2 cellular contexts compared by ENCODE assay signal in the genomic region with DNA sequence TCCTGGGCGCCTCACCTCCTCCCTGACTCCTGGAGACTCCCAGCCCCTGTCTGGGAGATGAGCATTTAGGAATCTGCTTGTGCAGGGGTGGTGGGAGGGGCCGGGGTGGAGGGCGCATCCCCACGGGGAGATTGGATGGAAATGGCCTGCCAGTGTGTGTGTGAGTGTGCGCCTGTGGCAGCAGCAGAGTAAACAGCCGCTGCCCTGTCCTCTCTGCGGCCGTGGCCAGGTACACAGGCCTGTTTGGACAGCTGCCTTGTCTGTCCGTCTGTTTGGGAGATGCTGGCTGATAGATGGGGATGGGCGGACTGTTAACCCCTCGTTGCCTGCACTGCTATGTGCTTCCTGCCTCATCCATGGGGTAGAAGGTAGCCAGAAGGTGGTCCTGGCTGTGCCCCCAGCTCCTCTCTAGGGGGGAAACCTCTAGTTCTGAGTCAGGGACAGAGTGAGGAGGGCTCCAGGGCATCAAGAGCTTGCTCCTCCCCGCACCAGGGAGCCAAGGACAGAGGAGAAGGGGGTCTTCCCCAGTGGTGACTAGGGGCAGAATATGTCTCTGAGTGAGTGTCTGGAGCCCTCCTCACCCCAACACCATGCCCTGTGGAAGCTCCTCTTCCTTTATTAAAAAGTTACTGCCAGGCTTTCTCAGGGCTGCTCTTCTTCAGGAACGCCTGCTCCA.
TF ChIP-seq lines count a peak whose summit lies in the region.

No MANE protein-coding gene starts in this region.

TF ChIP-seq in WTC11, 78 proteins besides CTCF, POLR2A, EP300 and RAD21 (continued from another document and continues in another):
- TF ChIP-seq AR (CRISPR knock-in tag; IDR thresholded peaks at IDR 0.05) (no peak), ZNF416 (CRISPR knock-in tag; IDR thresholded peaks at IDR 0.05) (no peak), MYBL2 (CRISPR knock-in tag; IDR thresholded peaks at IDR 0.05) (no peak), SP1 (CRISPR knock-in tag; conservative IDR thresholded peaks at IDR 0.05) (no peak), TEAD1 (CRISPR knock-in tag; IDR thresholded peaks at IDR 0.05) (no peak), JUN (CRISPR knock-in tag; IDR thresholded peaks at IDR 0.05) (no peak), RORB (CRISPR knock-in tag; IDR thresholded peaks at IDR 0.05) (no peak), CREM (CRISPR knock-in tag; IDR thresholded peaks at IDR 0.05) (no peak), ATF3 (CRISPR knock-in tag; conservative IDR thresholded peaks at IDR 0.05) (no peak), HMGA2 (CRISPR knock-in tag; IDR thresholded peaks at IDR 0.05) (no peak), PRRX2 (CRISPR knock-in tag; IDR thresholded peaks at IDR 0.05) (no peak), CDX4 (CRISPR knock-in tag; IDR thresholded peaks at IDR 0.05; ENCODE audit: borderline replicate concordance) (no peak)
- TF ChIP-seq, protein P1, sequence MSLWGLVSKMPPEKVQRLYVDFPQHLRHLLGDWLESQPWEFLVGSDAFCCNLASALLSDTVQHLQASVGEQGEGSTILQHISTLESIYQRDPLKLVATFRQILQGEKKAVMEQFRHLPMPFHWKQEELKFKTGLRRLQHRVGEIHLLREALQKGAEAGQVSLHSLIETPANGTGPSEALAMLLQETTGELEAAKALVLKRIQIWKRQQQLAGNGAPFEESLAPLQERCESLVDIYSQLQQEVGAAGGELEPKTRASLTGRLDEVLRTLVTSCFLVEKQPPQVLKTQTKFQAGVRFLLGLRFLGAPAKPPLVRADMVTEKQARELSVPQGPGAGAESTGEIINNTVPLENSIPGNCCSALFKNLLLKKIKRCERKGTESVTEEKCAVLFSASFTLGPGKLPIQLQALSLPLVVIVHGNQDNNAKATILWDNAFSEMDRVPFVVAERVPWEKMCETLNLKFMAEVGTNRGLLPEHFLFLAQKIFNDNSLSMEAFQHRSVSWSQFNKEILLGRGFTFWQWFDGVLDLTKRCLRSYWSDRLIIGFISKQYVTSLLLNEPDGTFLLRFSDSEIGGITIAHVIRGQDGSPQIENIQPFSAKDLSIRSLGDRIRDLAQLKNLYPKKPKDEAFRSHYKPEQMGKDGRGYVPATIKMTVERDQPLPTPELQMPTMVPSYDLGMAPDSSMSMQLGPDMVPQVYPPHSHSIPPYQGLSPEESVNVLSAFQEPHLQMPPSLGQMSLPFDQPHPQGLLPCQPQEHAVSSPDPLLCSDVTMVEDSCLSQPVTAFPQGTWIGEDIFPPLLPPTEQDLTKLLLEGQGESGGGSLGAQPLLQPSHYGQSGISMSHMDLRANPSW (CRISPR knock-in tag; conservative IDR thresholded peaks at IDR 0.05; ENCODE audit: low read depth), result no peak
- TF ChIP-seq, protein P2, sequence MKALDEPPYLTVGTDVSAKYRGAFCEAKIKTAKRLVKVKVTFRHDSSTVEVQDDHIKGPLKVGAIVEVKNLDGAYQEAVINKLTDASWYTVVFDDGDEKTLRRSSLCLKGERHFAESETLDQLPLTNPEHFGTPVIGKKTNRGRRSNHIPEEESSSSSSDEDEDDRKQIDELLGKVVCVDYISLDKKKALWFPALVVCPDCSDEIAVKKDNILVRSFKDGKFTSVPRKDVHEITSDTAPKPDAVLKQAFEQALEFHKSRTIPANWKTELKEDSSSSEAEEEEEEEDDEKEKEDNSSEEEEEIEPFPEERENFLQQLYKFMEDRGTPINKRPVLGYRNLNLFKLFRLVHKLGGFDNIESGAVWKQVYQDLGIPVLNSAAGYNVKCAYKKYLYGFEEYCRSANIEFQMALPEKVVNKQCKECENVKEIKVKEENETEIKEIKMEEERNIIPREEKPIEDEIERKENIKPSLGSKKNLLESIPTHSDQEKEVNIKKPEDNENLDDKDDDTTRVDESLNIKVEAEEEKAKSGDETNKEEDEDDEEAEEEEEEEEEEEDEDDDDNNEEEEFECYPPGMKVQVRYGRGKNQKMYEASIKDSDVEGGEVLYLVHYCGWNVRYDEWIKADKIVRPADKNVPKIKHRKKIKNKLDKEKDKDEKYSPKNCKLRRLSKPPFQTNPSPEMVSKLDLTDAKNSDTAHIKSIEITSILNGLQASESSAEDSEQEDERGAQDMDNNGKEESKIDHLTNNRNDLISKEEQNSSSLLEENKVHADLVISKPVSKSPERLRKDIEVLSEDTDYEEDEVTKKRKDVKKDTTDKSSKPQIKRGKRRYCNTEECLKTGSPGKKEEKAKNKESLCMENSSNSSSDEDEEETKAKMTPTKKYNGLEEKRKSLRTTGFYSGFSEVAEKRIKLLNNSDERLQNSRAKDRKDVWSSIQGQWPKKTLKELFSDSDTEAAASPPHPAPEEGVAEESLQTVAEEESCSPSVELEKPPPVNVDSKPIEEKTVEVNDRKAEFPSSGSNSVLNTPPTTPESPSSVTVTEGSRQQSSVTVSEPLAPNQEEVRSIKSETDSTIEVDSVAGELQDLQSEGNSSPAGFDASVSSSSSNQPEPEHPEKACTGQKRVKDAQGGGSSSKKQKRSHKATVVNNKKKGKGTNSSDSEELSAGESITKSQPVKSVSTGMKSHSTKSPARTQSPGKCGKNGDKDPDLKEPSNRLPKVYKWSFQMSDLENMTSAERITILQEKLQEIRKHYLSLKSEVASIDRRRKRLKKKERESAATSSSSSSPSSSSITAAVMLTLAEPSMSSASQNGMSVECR (CRISPR knock-in tag; IDR thresholded peaks at IDR 0.05; ENCODE audit: borderline replicate concordance), result no peak

TF ChIP-seq in HepG2, 621 proteins besides CTCF, POLR2A, EP300 and RAD21 (continued from another document):
- peak; percentile 55; the same call in 1 of the 2 replicates for TF ChIP-seq HNRNPL (IDR thresholded peaks at IDR 0.05; ENCODE audit: low read depth, low read length)
- TF ChIP-seq, protein P3, sequence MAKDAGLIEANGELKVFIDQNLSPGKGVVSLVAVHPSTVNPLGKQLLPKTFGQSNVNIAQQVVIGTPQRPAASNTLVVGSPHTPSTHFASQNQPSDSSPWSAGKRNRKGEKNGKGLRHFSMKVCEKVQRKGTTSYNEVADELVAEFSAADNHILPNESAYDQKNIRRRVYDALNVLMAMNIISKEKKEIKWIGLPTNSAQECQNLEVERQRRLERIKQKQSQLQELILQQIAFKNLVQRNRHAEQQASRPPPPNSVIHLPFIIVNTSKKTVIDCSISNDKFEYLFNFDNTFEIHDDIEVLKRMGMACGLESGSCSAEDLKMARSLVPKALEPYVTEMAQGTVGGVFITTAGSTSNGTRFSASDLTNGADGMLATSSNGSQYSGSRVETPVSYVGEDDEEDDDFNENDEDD (CRISPR knock-in tag; IDR thresholded peaks at IDR 0.05; ENCODE audit: borderline replicate concordance), result no peak
- TF ChIP-seq FOXA1 (IDR thresholded peaks at IDR 0.05), result no peak
- peak; percentile 95 for TF ChIP-seq FOXA1 (CRISPR knock-in tag; IDR thresholded peaks at IDR 0.05)
- TF ChIP-seq, protein P4, sequence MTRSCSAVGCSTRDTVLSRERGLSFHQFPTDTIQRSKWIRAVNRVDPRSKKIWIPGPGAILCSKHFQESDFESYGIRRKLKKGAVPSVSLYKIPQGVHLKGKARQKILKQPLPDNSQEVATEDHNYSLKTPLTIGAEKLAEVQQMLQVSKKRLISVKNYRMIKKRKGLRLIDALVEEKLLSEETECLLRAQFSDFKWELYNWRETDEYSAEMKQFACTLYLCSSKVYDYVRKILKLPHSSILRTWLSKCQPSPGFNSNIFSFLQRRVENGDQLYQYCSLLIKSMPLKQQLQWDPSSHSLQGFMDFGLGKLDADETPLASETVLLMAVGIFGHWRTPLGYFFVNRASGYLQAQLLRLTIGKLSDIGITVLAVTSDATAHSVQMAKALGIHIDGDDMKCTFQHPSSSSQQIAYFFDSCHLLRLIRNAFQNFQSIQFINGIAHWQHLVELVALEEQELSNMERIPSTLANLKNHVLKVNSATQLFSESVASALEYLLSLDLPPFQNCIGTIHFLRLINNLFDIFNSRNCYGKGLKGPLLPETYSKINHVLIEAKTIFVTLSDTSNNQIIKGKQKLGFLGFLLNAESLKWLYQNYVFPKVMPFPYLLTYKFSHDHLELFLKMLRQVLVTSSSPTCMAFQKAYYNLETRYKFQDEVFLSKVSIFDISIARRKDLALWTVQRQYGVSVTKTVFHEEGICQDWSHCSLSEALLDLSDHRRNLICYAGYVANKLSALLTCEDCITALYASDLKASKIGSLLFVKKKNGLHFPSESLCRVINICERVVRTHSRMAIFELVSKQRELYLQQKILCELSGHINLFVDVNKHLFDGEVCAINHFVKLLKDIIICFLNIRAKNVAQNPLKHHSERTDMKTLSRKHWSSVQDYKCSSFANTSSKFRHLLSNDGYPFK (CRISPR knock-in tag; IDR thresholded peaks at IDR 0.05; ENCODE audit: borderline replicate concordance), result no peak
- TF ChIP-seq ZNF441 (CRISPR knock-in tag; IDR thresholded peaks at IDR 0.05; ENCODE audit: borderline replicate concordance), result no peak
- TF ChIP-seq, protein P5, sequence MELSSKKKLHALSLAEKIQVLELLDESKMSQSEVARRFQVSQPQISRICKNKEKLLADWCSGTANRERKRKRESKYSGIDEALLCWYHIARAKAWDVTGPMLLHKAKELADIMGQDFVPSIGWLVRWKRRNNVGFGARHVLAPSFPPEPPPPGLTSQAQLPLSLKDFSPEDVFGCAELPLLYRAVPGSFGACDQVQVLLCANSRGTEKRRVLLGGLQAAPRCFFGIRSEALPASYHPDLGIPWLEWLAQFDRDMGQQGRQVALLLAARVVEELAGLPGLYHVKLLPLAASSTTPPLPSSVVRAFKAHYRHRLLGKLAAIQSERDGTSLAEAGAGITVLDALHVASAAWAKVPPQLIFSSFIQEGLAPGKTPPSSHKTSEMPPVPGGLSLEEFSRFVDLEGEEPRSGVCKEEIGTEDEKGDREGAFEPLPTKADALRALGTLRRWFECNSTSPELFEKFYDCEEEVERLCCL (CRISPR knock-in tag; IDR thresholded peaks at IDR 0.05; ENCODE audit: borderline replicate concordance), result no peak
- TF ChIP-seq ZBTB38 (CRISPR knock-in tag; IDR thresholded peaks at IDR 0.05), result no peak
- TF ChIP-seq ZNF652 (CRISPR knock-in tag; IDR thresholded peaks at IDR 0.05; ENCODE audit: borderline replicate concordance, low read depth), result 0 out of 2 replicates have a peak, but pooled peaks have one; percentile 53
- TF ChIP-seq ZSCAN20 (CRISPR knock-in tag; IDR thresholded peaks at IDR 0.05; ENCODE audit: borderline replicate concordance), result no peak
- no peak for TF ChIP-seq SAP130 (CRISPR knock-in tag; IDR thresholded peaks at IDR 0.05; ENCODE audit: low read depth)
TF ChIP-seq in HepG2: peak in this region for 4.
